8 cellular contexts compared by ENCODE assay signal in the genomic region with DNA sequence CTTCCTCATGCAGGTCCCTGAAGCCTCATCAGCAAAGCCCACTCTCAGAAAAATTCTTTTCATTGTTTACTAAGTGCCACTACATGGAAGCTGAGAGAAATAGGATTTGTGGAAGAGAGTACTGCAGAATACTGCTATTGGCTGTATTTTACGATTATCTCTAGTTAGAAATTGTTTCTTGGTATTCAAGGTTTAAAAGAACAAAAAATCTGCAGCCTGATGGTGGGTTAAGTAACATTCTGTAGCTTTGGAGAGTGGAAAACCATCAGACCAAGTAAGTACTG. TPM values are rescaled to one million over a fixed set of nuclear protein-coding genes. Genes with fewer than 3 reads are reported as not detected.
A peak's percentile ranks its signal among the peaks of the same experiment; 100 is the strongest.
DNase-seq lines count a peak whose midpoint lies in the region; ATAC-seq and TF ChIP-seq lines count a peak whose summit lies in the region.
"Had no signal": no experiment of that assay in that cellular context is flagged by ENCODE, and none has a peak within 500 bp of the region (broad histone marks: within the 10 kb centered on the region; RNA-seq: fewer than 3 reads in every experiment).

No MANE protein-coding gene starts in this region.

- H3K9me3 Mint-ChIP-seq in T-cell = no peaks in the 10 kb centered on the region

- peaks cover 11 to 22% (median 21%) of the 10 kb centered on the region in 3 donors for H3K4me1 Mint-ChIP-seq in T-cell

- TF ChIP-seq CTCF in GM12864 (IDR thresholded peaks at IDR 0.05; ENCODE audit: low read depth, low read length, missing control alignments) (no peak), fibroblast of mammary gland (conservative IDR thresholded peaks at IDR 0.05; ENCODE audit: control insufficient read depth, insufficient read depth, low read depth, low read length) (no peak)

- H3K9me3 ChIP-seq in skeletal muscle satellite cell (replicated peaks; ENCODE audit: low read length) = no peaks in the 10 kb centered on the region

- no peak for ATAC-seq in T-cell (replicated peaks in 1 of 4)
- no peak for ATAC-seq in GM21528 (IDR thresholded peaks at IDR 0.05; ENCODE audit: low FRiP score, unreplicated experiment)

- H3K4me1 ChIP-seq in skeletal muscle satellite cell (ENCODE audit: control insufficient read depth, insufficient read depth, low read length) = peaks cover 25% of the 10 kb centered on the region

- H3K36me3 Mint-ChIP-seq in T-cell = peaks cover 4% of the 10 kb centered on the region

- H3K27me3 Mint-ChIP-seq in T-cell = peaks cover 0 to 7% of the 10 kb centered on the region in 2 donors

- CTCF ChIA-PET in T-cell (lab: Charles Lee) = no interaction called here

- H3K27ac Mint-ChIP-seq in T-cell = peak overlapping the region; percentile 68 to 74

- peaks cover 27% of the 10 kb centered on the region for H3K36me3 ChIP-seq in skeletal muscle satellite cell (ENCODE audit: insufficient read depth, low read length)

- peak overlapping the region; percentile 41 for H3K9ac ChIP-seq in skeletal muscle satellite cell (ENCODE audit: low read depth, low read length)

- H3K4me3 ChIP-seq in GM12864 (ENCODE audit: low read depth, low read length) (peak overlapping the region; percentile 21; the same call in 1 of the 2 replicates), fibroblast of mammary gland (ENCODE audit: control insufficient read depth, low read depth, low read length) (peak overlapping the region; percentile 29), skeletal muscle satellite cell (ENCODE audit: low read length) (peak overlapping the region; percentile 64)

- H3K27me3 ChIP-seq in skeletal muscle satellite cell (ENCODE audit: control insufficient read depth, insufficient read depth, low read length) = peaks cover 28% of the 10 kb centered on the region

- DNase-seq in GM12864 (ENCODE audit: low read depth) = no peak
- no peak for DNase-seq in T-cell
- DNase-seq in fibroblast of mammary gland (ENCODE audit: low read depth) = no peak
- DNase-seq in NCI-H1417 (lab: John Stamatoyannopoulos, UW) = no peak
- no peak for DNase-seq in HUDEP-2 (lab: John Stamatoyannopoulos, UW; ENCODE audit: unreplicated experiment in 76 of 76)
- DNase-seq: activated CD4-positive, alpha-beta T cell treated with anti-CD3 and anti-CD28 coated beads for 1 hour had no signal

- H3K4me2 ChIP-seq in skeletal muscle satellite cell (ENCODE audit: low read length) = peak overlapping the region; percentile 83

- peak overlapping the region; percentile 53 to 75 (median 63) for H3K4me3 Mint-ChIP-seq in T-cell

- POLR2A ChIA-PET in T-cell (lab: Charles Lee) = no interaction called here

RNA-seq across cellular contexts. Expression of gene PTTG1IP, which starts 27.3 kb away (rescaled TPM):
- 10 to 100 TPM; 73.4 to 91.1 (median 90.2) TPM for total RNA-seq in T-cell
- 97.6 and 155 TPM in 2 replicates for total RNA-seq in skeletal muscle satellite cell (2012; rRNA removed)

RNA-seq across cellular contexts. Expression of gene SUMO3, which starts 28.3 kb away (rescaled TPM):
- 10 to 100 TPM; 49.1 to 77.1 (median 53.7) TPM for total RNA-seq in T-cell
- total RNA-seq in skeletal muscle satellite cell (2012; rRNA removed) = 57.3 and 98.5 TPM in 2 replicates

RNA-seq across cellular contexts. Expression of gene UBE2G2, which starts 44.5 kb away (rescaled TPM):
- total RNA-seq in T-cell = 100 to 1,000 TPM; 124 to 157 (median 134) TPM
- 73.5 and 76.9 TPM in 2 replicates for total RNA-seq in skeletal muscle satellite cell (2012; rRNA removed)
